8 cellular contexts compared by ENCODE assay signal in the genomic region with DNA sequence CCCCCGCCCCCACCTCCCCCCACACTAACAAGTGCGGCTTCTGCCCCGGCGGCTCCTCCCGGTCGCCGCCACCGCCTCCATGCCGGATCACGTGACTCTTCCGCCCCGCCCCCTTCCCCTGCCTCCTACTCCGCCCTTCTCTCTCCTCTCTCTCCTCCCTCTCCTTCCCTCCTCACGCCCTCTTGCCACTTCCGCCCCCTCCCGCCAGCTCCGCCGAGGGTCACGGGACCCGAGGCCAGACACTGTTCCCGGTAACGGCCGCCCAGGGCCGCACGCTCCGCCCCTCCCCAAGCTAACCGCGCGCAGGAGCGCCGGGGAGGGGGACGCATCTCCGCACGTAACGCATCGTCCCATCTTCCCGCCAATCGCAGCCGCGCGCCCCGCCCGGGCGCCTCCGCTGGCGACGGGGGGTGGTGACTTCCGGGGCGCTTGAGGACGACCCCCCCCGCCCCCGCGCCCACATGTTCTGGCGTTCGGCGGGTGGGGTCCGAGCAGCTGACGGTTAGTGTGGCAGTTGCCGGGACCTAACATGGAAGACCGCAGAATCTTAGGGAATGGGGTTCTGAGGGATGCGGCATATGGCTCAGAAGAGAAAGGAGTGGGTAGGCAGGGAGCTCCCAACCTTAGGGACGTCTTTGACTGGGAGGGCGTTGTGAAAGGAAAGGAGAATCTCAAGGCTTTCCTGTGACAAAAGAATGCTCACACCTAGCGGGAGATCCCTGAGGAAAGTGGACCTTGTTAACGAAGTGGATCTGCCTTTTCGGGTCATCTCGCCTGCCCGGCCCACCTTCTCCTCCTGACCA. TPM values are rescaled to one million over a fixed set of nuclear protein-coding genes. Genes with fewer than 3 reads are reported as not detected.
DNase-seq lines count a peak whose midpoint lies in the region; ATAC-seq and TF ChIP-seq lines count a peak whose summit lies in the region.

A gene with protein sequence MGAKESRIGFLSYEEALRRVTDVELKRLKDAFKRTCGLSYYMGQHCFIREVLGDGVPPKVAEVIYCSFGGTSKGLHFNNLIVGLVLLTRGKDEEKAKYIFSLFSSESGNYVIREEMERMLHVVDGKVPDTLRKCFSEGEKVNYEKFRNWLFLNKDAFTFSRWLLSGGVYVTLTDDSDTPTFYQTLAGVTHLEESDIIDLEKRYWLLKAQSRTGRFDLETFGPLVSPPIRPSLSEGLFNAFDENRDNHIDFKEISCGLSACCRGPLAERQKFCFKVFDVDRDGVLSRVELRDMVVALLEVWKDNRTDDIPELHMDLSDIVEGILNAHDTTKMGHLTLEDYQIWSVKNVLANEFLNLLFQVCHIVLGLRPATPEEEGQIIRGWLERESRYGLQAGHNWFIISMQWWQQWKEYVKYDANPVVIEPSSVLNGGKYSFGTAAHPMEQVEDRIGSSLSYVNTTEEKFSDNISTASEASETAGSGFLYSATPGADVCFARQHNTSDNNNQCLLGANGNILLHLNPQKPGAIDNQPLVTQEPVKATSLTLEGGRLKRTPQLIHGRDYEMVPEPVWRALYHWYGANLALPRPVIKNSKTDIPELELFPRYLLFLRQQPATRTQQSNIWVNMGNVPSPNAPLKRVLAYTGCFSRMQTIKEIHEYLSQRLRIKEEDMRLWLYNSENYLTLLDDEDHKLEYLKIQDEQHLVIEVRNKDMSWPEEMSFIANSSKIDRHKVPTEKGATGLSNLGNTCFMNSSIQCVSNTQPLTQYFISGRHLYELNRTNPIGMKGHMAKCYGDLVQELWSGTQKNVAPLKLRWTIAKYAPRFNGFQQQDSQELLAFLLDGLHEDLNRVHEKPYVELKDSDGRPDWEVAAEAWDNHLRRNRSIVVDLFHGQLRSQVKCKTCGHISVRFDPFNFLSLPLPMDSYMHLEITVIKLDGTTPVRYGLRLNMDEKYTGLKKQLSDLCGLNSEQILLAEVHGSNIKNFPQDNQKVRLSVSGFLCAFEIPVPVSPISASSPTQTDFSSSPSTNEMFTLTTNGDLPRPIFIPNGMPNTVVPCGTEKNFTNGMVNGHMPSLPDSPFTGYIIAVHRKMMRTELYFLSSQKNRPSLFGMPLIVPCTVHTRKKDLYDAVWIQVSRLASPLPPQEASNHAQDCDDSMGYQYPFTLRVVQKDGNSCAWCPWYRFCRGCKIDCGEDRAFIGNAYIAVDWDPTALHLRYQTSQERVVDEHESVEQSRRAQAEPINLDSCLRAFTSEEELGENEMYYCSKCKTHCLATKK (N-terminal part only) (minus strand): TSS at position 92 of the 803 bp plus-strand sequence. CDS start 194 bp downstream, outside the sequence.

- peak in 2 of 4 donors; percentile 71 to 90 for TF ChIP-seq EP300 in upper lobe of left lung (IDR thresholded peaks at IDR 0.05)

- H3K4me3 ChIP-seq in heart left ventricle (peak within 1 kb of the TSS; percentile 45 to 95 (median 84)), upper lobe of left lung (peak within 1 kb of the TSS; percentile 70 to 95 (median 83))

- H3K9me3 ChIP-seq in heart left ventricle (no peaks in the 10 kb centered on the region), upper lobe of left lung (no peaks in the 10 kb centered on the region)

- H3K4me1 ChIP-seq in heart left ventricle: peaks cover 0 to 73% (median 27%) of the 10 kb centered on the region in 12 donors
- H3K4me1 ChIP-seq in upper lobe of left lung: peaks cover 34 to 52% (median 37%) of the 10 kb centered on the region in 4 donors

- TF ChIP-seq POLR2A in heart left ventricle (IDR thresholded peaks at IDR 0.05): peak in 1 of 2 donors; percentile 56
- TF ChIP-seq POLR2A in upper lobe of left lung (IDR thresholded peaks at IDR 0.05): peak in 3 of 4 donors; percentile 34 to 82 (median 70)

- intact Hi-C loops in heart left ventricle (cut with DNase I) (no loop called here), posterior cingulate gyrus (cut with DNase I) (loop anchor here (5.0 kb wide), 2 partner anchors 65 to 160 kb away; no protein-coding TSS in a partner anchor)

- peak; percentile 37 for TF ChIP-seq CTCF in GM12873 (IDR thresholded peaks at IDR 0.05; ENCODE audit: insufficient read depth, low read depth, low read length, missing control alignments)
- TF ChIP-seq CTCF in heart left ventricle (IDR thresholded peaks at IDR 0.05): peak in 8 of 12 donors; percentile 8 to 52 (median 34)
- TF ChIP-seq CTCF in upper lobe of left lung (IDR thresholded peaks at IDR 0.05): peak in 4 of 6 experiments; percentile 41 to 65 (median 52)

- H3K27me3 ChIP-seq in heart left ventricle: no peaks in the 10 kb centered on the region
- no peaks in the 10 kb centered on the region for H3K27me3 ChIP-seq in upper lobe of left lung

- DNase-seq in NCI-H1417 treated with DMSO at 0.1 percent for 48 hours (lab: John Stamatoyannopoulos, UW) (peak; percentile 93), T follicular helper cell (ENCODE audit: low read depth) (peak; percentile 95), heart left ventricle (peak; percentile 98 to 99 (median 99)), posterior cingulate gyrus (peak; percentile 93 to 99 (median 96)), upper lobe of left lung (peak; percentile 98 to 100)

- 0 to 1% (median 1%) methylated on average over 60 to 68 of the region's 68 CpGs for WGBS in adipose tissue, 3 donors
- 0 to 1% (median 0%) methylated on average over 48 to 68 of the region's 68 CpGs for WGBS in heart left ventricle, 4 donors
- WGBS in upper lobe of left lung, 2 donors: 0 to 1% methylated on average over 21 to 34 of the region's 68 CpGs

- H3K27ac ChIP-seq in adipose tissue (ENCODE audit: low read depth, low read length) (peak within 1 kb of the TSS; percentile 91), heart left ventricle (peak within 1 kb of the TSS; percentile 86 to 97 (median 94)), upper lobe of left lung (peak within 1 kb of the TSS; percentile 94 to 98 (median 96))

- H3K36me3 ChIP-seq in heart left ventricle (no peaks in the 10 kb centered on the region), upper lobe of left lung (no peaks in the 10 kb centered on the region)

- peak; percentile 90 for ATAC-seq in HG02759 (IDR thresholded peaks at IDR 0.05; ENCODE audit: unreplicated experiment)
- ATAC-seq in heart left ventricle: peak; percentile 97 to 99 (median 97)
- peak; percentile 97 to 99 for ATAC-seq in upper lobe of left lung (ENCODE audit: low FRiP score in 2 of 2)

RNA-seq across cellular contexts. Expression of the gene that starts here (rescaled TPM):
- polyA plus RNA-seq in adipose tissue: 10 to 100 TPM in 2 of 3 donors, 1 to 10 TPM in 1; 6.3 to 20.9 (median 17.3) TPM
- total RNA-seq in heart left ventricle: 10 to 100 TPM; 22.0 to 50.0 (median 34.7) TPM
- 10 to 100 TPM in 1 of 2 donors, 1 to 10 TPM in 1; 9.8 to 29.3 TPM for polyA plus RNA-seq in heart left ventricle
- 100 to 1,000 TPM in 2 of 6 donors, 10 to 100 TPM in 4; 69.5 to 115 (median 86.3) TPM for total RNA-seq in upper lobe of left lung

Comparison
In these comparisons a context has a peak if more than half of its experiments do, and no peak if none do; other contexts are left out.
1. Peak in every context shown above with its lines: DNase-seq, ATAC-seq, H3K4me3 ChIP-seq and H3K27ac ChIP-seq.